8 cellular contexts compared by ENCODE assay signal in the genomic region with DNA sequence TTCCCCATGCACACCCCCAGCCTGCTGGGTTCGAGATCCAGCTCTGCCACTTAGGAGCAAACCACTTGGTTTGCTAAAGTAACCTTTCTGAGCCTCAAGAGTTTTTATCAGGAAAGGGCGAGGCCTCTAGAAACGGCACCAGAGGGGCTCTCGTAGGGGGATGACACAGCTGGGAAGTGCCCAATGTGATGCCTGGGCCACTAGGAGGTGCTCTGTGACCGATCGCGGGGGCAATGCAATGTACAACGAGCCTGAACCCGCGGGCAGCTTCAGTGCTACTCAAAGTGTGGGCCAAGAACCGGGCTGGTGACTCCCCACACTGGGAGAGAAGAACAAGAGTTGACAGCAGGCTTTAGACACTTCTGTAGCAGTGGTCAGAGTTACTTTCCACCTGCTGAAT. TPM values are rescaled to one million over a fixed set of nuclear protein-coding genes. Genes with fewer than 3 reads are reported as not detected.
A peak's percentile ranks its signal among the peaks of the same experiment; 100 is the strongest.
DNase-seq lines count a peak whose midpoint lies in the region; ATAC-seq and TF ChIP-seq lines count a peak whose summit lies in the region.

No MANE protein-coding gene starts in this region.

- CTCF ChIA-PET in Calu3 (lab: Charles Lee) (no interaction called here), HEK293 (lab: Yijun Ruan, JAX) (interaction anchor here (0.6 to 3.2 kb wide), 13 partner anchors 9 to 539 kb away, joined by 3 to 12 read pairs (median 5); a partner anchor contains a TSS)

- no peaks in the 10 kb centered on the region for H3K36me3 ChIP-seq in HEK293 (ENCODE audit: control insufficient read depth in 2 of 2, insufficient read depth in 1 of 2, low read length in 2 of 2)

- no peaks in the 10 kb centered on the region for H3K9me3 Mint-ChIP-seq in Calu3 (ENCODE audit: low read depth, unreplicated experiment)
- no peaks in the 10 kb centered on the region for H3K9me3 Mint-ChIP-seq in effector memory CD8-positive, alpha-beta T cell

- peak; percentile 67 for ATAC-seq in effector memory CD8-positive, alpha-beta T cell (replicated peaks)

- H3K9me3 ChIP-seq in HEK293 (ENCODE audit: control insufficient read depth, insufficient read depth, low read depth, low read length): no peaks in the 10 kb centered on the region

- TF ChIP-seq CTCF in Calu3 (IDR thresholded peaks at IDR 0.05; ENCODE audit: unreplicated experiment): peak; percentile 40
- no peak for TF ChIP-seq CTCF in HEK293 (tag by site-specific recombination; IDR thresholded peaks at IDR 0.05)

- intact Hi-C loops in Calu3 (cut with micrococcal nuclease; ENCODE audit: unreplicated experiment): no loop called here

- no peaks in the 10 kb centered on the region for H3K4me1 ChIP-seq in HEK293 (ENCODE audit: control insufficient read depth, insufficient read depth, low read length)

- no peak overlapping the region for H3K27ac Mint-ChIP-seq in Calu3 (ENCODE audit: unreplicated experiment)
- no peak overlapping the region for H3K27ac Mint-ChIP-seq in effector memory CD8-positive, alpha-beta T cell

- no peak overlapping the region for H3K27ac ChIP-seq in HEK293 (ENCODE audit: extremely low read depth, low read depth, low read length)

- H3K4me3 Mint-ChIP-seq in Calu3 (ENCODE audit: low read depth, unreplicated experiment): no peak overlapping the region
- H3K4me3 Mint-ChIP-seq in effector memory CD8-positive, alpha-beta T cell: no peak overlapping the region

- peak; percentile 53 for DNase-seq in Calu3
- peak; percentile 6 for DNase-seq in T-helper 9 cell
- DNase-seq in effector memory CD8-positive, alpha-beta T cell: peak in 2 of 3 experiments; percentile 18 to 24
- DNase-seq in stimulated activated CD4-positive, alpha-beta T cell treated with anti-CD3 and anti-CD28 coated beads, Interleukin-15, amount 100 ng/mL, for 48 hours (ENCODE audit: low read depth in 2 of 2): peak; percentile 24 to 41
- no peak for DNase-seq in amniotic stem cell (lab: John Stamatoyannopoulos, UW)
- no peak for DNase-seq in HuH-7.5 (ENCODE audit: low spot score)
- no peak for DNase-seq in SHP77 (lab: John Stamatoyannopoulos, UW)

- no peaks in the 10 kb centered on the region for H3K36me3 Mint-ChIP-seq in Calu3 (ENCODE audit: insufficient read depth, unreplicated experiment)
- H3K36me3 Mint-ChIP-seq in effector memory CD8-positive, alpha-beta T cell (ENCODE audit: insufficient read depth): no peaks in the 10 kb centered on the region

- no peak overlapping the region for H3K4me3 ChIP-seq in HEK293 (ENCODE audit: low read depth, low read length)

- POLR2A ChIA-PET in HEK293 (lab: Yijun Ruan, JAX): interaction anchor here (0.7 kb wide), 1 partner anchor 254 kb away, joined by 3 read pairs; a partner anchor contains a TSS

- H3K27me3 Mint-ChIP-seq in Calu3 (ENCODE audit: unreplicated experiment): peaks cover 68% of the 10 kb centered on the region
- H3K27me3 Mint-ChIP-seq in effector memory CD8-positive, alpha-beta T cell: peaks cover 0 to 10% of the 10 kb centered on the region in 2 donors

- BruUV-seq in Calu3 (replicated peaks; lab: Mats Ljungman, UMichigan): no TSS peak

- H3K4me1 Mint-ChIP-seq in Calu3 (ENCODE audit: low read depth, unreplicated experiment): no peaks in the 10 kb centered on the region
- H3K4me1 Mint-ChIP-seq in effector memory CD8-positive, alpha-beta T cell (ENCODE audit: low read depth in 2 of 2): no peaks in the 10 kb centered on the region

TF ChIP-seq in HEK293, 187 proteins besides CTCF, POLR2A, EP300 and RAD21 (continues in another document):
- TF ChIP-seq YY2 (tag by site-specific recombination; IDR thresholded peaks at IDR 0.05) (no peak), ZNF24 (tag by site-specific recombination; IDR thresholded peaks at IDR 0.05) (no peak), ZNF549 (tag by site-specific recombination; IDR thresholded peaks at IDR 0.05) (no peak), HOXD13 (CRISPR knock-in tag; IDR thresholded peaks at IDR 0.05; ENCODE audit: borderline replicate concordance) (no peak), ZNF654 (tag by site-specific recombination; IDR thresholded peaks at IDR 0.05; ENCODE audit: low read depth) (peak; percentile 72), ZNF561 (tag by site-specific recombination; IDR thresholded peaks at IDR 0.05; ENCODE audit: borderline replicate concordance) (0 out of 2 replicates have a peak, but pooled peaks have one; percentile 38), ZNF341 (tag by site-specific recombination; IDR thresholded peaks at IDR 0.05; ENCODE audit: low read depth) (0 out of 2 replicates have a peak, but pooled peaks have one; percentile 21), ZNF792 (tag by site-specific recombination; IDR thresholded peaks at IDR 0.05) (no peak), IKZF3 (tag by site-specific recombination; IDR thresholded peaks at IDR 0.05) (no peak), ZNF433 (tag by site-specific recombination; IDR thresholded peaks at IDR 0.05; ENCODE audit: low read depth) (no peak), ZNF169 (tag by site-specific recombination; IDR thresholded peaks at IDR 0.05) (no peak), ZNF677 (tag by site-specific recombination; IDR thresholded peaks at IDR 0.05) (no peak), ZNF544 (tag by site-specific recombination; IDR thresholded peaks at IDR 0.05) (no peak)
- TF ChIP-seq, protein P1, sequence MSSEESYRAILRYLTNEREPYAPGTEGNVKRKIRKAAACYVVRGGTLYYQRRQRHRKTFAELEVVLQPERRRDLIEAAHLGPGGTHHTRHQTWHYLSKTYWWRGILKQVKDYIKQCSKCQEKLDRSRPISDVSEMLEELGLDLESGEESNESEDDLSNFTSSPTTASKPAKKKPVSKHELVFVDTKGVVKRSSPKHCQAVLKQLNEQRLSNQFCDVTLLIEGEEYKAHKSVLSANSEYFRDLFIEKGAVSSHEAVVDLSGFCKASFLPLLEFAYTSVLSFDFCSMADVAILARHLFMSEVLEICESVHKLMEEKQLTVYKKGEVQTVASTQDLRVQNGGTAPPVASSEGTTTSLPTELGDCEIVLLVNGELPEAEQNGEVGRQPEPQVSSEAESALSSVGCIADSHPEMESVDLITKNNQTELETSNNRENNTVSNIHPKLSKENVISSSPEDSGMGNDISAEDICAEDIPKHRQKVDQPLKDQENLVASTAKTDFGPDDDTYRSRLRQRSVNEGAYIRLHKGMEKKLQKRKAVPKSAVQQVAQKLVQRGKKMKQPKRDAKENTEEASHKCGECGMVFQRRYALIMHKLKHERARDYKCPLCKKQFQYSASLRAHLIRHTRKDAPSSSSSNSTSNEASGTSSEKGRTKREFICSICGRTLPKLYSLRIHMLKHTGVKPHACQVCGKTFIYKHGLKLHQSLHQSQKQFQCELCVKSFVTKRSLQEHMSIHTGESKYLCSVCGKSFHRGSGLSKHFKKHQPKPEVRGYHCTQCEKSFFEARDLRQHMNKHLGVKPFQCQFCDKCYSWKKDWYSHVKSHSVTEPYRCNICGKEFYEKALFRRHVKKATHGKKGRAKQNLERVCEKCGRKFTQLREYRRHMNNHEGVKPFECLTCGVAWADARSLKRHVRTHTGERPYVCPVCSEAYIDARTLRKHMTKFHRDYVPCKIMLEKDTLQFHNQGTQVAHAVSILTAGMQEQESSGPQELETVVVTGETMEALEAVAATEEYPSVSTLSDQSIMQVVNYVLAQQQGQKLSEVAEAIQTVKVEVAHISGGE (tag by site-specific recombination; conservative IDR thresholded peaks at IDR 0.05; ENCODE audit: low read depth): no peak
- TF ChIP-seq, protein P2, sequence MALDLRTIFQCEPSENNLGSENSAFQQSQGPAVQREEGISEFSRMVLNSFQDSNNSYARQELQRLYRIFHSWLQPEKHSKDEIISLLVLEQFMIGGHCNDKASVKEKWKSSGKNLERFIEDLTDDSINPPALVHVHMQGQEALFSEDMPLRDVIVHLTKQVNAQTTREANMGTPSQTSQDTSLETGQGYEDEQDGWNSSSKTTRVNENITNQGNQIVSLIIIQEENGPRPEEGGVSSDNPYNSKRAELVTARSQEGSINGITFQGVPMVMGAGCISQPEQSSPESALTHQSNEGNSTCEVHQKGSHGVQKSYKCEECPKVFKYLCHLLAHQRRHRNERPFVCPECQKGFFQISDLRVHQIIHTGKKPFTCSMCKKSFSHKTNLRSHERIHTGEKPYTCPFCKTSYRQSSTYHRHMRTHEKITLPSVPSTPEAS (tag by site-specific recombination; IDR thresholded peaks at IDR 0.05): no peak
- TF ChIP-seq, protein P3, sequence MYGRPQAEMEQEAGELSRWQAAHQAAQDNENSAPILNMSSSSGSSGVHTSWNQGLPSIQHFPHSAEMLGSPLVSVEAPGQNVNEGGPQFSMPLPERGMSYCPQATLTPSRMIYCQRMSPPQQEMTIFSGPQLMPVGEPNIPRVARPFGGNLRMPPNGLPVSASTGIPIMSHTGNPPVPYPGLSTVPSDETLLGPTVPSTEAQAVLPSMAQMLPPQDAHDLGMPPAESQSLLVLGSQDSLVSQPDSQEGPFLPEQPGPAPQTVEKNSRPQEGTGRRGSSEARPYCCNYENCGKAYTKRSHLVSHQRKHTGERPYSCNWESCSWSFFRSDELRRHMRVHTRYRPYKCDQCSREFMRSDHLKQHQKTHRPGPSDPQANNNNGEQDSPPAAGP (tag by site-specific recombination; IDR thresholded peaks at IDR 0.05): no peak
- TF ChIP-seq, protein P4, sequence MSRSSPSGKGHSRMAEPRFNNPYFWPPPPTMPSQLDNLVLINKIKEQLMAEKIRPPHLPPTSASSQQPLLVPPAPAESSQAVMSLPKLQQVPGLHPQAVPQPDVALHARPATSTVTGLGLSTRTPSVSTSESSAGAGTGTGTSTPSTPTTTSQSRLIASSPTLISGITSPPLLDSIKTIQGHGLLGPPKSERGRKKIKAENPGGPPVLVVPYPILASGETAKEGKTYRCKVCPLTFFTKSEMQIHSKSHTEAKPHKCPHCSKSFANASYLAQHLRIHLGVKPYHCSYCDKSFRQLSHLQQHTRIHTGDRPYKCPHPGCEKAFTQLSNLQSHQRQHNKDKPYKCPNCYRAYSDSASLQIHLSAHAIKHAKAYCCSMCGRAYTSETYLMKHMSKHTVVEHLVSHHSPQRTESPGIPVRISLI (tag by site-specific recombination; IDR thresholded peaks at IDR 0.05): no peak
- TF ChIP-seq, protein P5, sequence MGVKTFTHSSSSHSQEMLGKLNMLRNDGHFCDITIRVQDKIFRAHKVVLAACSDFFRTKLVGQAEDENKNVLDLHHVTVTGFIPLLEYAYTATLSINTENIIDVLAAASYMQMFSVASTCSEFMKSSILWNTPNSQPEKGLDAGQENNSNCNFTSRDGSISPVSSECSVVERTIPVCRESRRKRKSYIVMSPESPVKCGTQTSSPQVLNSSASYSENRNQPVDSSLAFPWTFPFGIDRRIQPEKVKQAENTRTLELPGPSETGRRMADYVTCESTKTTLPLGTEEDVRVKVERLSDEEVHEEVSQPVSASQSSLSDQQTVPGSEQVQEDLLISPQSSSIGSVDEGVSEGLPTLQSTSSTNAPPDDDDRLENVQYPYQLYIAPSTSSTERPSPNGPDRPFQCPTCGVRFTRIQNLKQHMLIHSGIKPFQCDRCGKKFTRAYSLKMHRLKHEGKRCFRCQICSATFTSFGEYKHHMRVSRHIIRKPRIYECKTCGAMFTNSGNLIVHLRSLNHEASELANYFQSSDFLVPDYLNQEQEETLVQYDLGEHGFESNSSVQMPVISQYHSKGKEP (tag by site-specific recombination; IDR thresholded peaks at IDR 0.05): no peak

RNA-seq across cellular contexts. Expression of a gene that starts 9.4 kb away (rescaled TPM):
- total RNA-seq in Calu3 (2022): not detected in 2 replicates

RNA-seq across cellular contexts. Expression of a gene that starts 15.3 kb away (rescaled TPM):
- 38.3 and 41.6 TPM in 2 replicates for total RNA-seq in Calu3 (2022)

RNA-seq across cellular contexts. Expression of a gene that starts 22.6 kb away (rescaled TPM):
- total RNA-seq in Calu3 (2022): 15.8 and 16.1 TPM in 2 replicates

RNA-seq across cellular contexts. Expression of a gene that starts 41.2 kb away (rescaled TPM):
- 25.6 and 26.1 TPM in 2 replicates for total RNA-seq in Calu3 (2022)

Comparison
In these comparisons a context has a peak if more than half of its experiments do, and no peak if none do; other contexts are left out.
1. DNase-seq: peak in Calu3 (single experiment), T-helper 9 cell (single experiment), effector memory CD8-positive, alpha-beta T cell (2 of 3) and stimulated activated CD4-positive, alpha-beta T cell treated with anti-CD3 and anti-CD28 coated beads, Interleukin-15, amount 100 ng/mL, for 48 hours (2 of 2); none in amniotic stem cell (single experiment), HuH-7.5 (single experiment) and SHP77 (0 of 2).